Comparison of ENCODE assay signal across 36 cellular contexts in genomic region chr1:43618521-43619313, GRCh38.
"Had no signal": no experiment of that assay in that cellular context is flagged by ENCODE, and none has a peak within 500 bp of the region (broad histone marks: within the 10 kb centered on the region; RNA-seq: fewer than 3 reads in every experiment).

No MANE protein-coding gene starts in this region.

- H3K4me3 Mint-ChIP-seq: activated B cell treated with CpG ODN at 0.5 μM for 24 hours; activated CD8-positive, alpha-beta T cell treated with anti-CD3 and anti-CD28 coated beads for 36 hours; activated naive CD4-positive, alpha-beta T cell treated with anti-CD3 and anti-CD28 coated beads, Interleukin-2, amount 50 U/mL, for 24 hours; activated naive CD8-positive, alpha-beta T cell treated with anti-CD3 and anti-CD28 coated beads for 36 hours; activated naive CD8-positive, alpha-beta T cell treated with anti-CD3 and anti-CD28 coated beads, Interleukin-2, amount 50 U/mL, for 24 hours; activated T-helper 1 cell treated with anti-CD3 and anti-CD28 coated beads, Interleukin-12 subunit alpha, Interleukin-12 subunit beta, Interleukin-2, Interleukin-4 antibody, amounts not matched to agents 30 ng/mL and 10 ng/mL and 1 ng/mL, durations not matched to agents 14 hours and 24 hours and 36 hours; dendritic cell treated with granulocyte-macrophage colony-stimulating factor and Interleukin-4, amounts not matched to agents 40 ng/mL and 50 ng/mL, for 4 days; effector memory CD8-positive, alpha-beta T cell; T-helper 17 cell; T-helper 2 cell treated with Interferon-gamma antibody and Interleukin-4, amounts not matched to agents 5 μg/mL and 100 μg/mL, for 36 hours had no signal

- H3K4me3 ChIP-seq: adrenal gland, body of pancreas, cardiac muscle cell, coronary artery, esophagus muscularis mucosa, gastrocnemius medialis had no signal

- H3K4me1 Mint-ChIP-seq: activated B cell treated with CpG ODN at 0.5 μM for 24 hours; activated naive CD4-positive, alpha-beta T cell treated with anti-CD3 and anti-CD28 coated beads, Interleukin-2, amount 50 U/mL, for 24 hours; activated naive CD8-positive, alpha-beta T cell treated with anti-CD3 and anti-CD28 coated beads for 36 hours; activated naive CD8-positive, alpha-beta T cell treated with anti-CD3 and anti-CD28 coated beads, Interleukin-2, amount 50 U/mL, for 24 hours had no signal

- H3K27ac ChIP-seq: adrenal gland, body of pancreas, cardiac muscle cell, coronary artery, esophagus muscularis mucosa, foreskin keratinocyte, gastrocnemius medialis, WERI-Rb-1 had no signal

- H3K36me3 Mint-ChIP-seq: activated naive CD4-positive, alpha-beta T cell treated with anti-CD3 and anti-CD28 coated beads, Interleukin-2, amount 50 U/mL, for 24 hours; activated naive CD8-positive, alpha-beta T cell treated with anti-CD3 and anti-CD28 coated beads for 36 hours had no signal

- DNase-seq: activated B cell treated with CpG ODN at 0.5 μM for 24 hours; activated CD4-positive, alpha-beta T cell treated with anti-CD3 and anti-CD28 coated beads for 48 hours; activated CD4-positive, alpha-beta T cell treated with anti-CD3 and anti-CD28 coated beads, Interleukin-2, amount 50 U/mL, for 1 hour; activated CD4-positive, alpha-beta T cell treated with anti-CD3 and anti-CD28 coated beads, Interleukin-2, amount 50 U/mL, for 48 hours; activated CD8-positive, alpha-beta memory T cell treated with anti-CD3 and anti-CD28 coated beads for 24 hours; activated CD8-positive, alpha-beta T cell treated with anti-CD3 and anti-CD28 coated beads for 36 hours; activated effector memory CD4-positive, alpha-beta T cell treated with anti-CD3 and anti-CD28 coated beads, Interleukin-2, amount 50 U/mL, for 16 hours; activated naive CD4-positive, alpha-beta T cell treated with Interleukin-2 at 50 U/mL for 16 hours; activated naive CD8-positive, alpha-beta T cell treated with anti-CD3 and anti-CD28 coated beads for 36 hours; activated naive CD8-positive, alpha-beta T cell treated with anti-CD3 and anti-CD28 coated beads, Interleukin-2, amount 50 U/mL, for 24 hours; activated T-cell treated with anti-CD3 and anti-CD28 coated beads, Interleukin-2, amount 50 U/mL, for 1 hour; activated T-cell treated with anti-CD3 and anti-CD28 coated beads, Interleukin-2, amount 50 U/mL, for 48 hours; adrenal gland; amygdala; body of pancreas; central memory CD4-positive, alpha-beta T cell; cerebellar nuclear complex; effector CD4-positive, alpha-beta T cell; effector memory CD8-positive, alpha-beta T cell; erythroblast; foreskin keratinocyte; gastrocnemius medialis; glutamatergic neuron; T-helper 1 cell; T-helper 17 cell; T1000; WERI-Rb-1 had no signal

- H3K36me3 ChIP-seq: gastrocnemius medialis had no signal

- H3K4me1 ChIP-seq: adrenal gland, body of pancreas, esophagus muscularis mucosa, foreskin keratinocyte, gastrocnemius medialis had no signal

- H3K27ac Mint-ChIP-seq: activated B cell treated with CpG ODN at 0.5 μM for 24 hours; activated CD8-positive, alpha-beta T cell treated with anti-CD3 and anti-CD28 coated beads for 36 hours; activated naive CD4-positive, alpha-beta T cell treated with anti-CD3 and anti-CD28 coated beads, Interleukin-2, amount 50 U/mL, for 24 hours; activated naive CD8-positive, alpha-beta T cell treated with anti-CD3 and anti-CD28 coated beads for 36 hours; activated naive CD8-positive, alpha-beta T cell treated with anti-CD3 and anti-CD28 coated beads, Interleukin-2, amount 50 U/mL, for 24 hours; activated T-helper 1 cell treated with anti-CD3 and anti-CD28 coated beads, Interleukin-12 subunit alpha, Interleukin-12 subunit beta, Interleukin-2, Interleukin-4 antibody, amounts not matched to agents 30 ng/mL and 10 ng/mL and 1 ng/mL, durations not matched to agents 14 hours and 24 hours and 36 hours; activated T-helper 2 cell treated with anti-CD3 and anti-CD28 coated beads, Interferon-gamma antibody, Interleukin-2, Interleukin-4, amounts not matched to agents 10 μg/mL and 5 μg/mL and 100 μg/mL, durations not matched to agents 14 hours and 24 hours and 36 hours; dendritic cell treated with granulocyte-macrophage colony-stimulating factor and Interleukin-4, amounts not matched to agents 40 ng/mL and 50 ng/mL, for 4 days; effector memory CD8-positive, alpha-beta T cell; T-helper 17 cell; T-helper 2 cell treated with Interferon-gamma antibody and Interleukin-4, amounts not matched to agents 5 μg/mL and 100 μg/mL, for 36 hours had no signal

- ATAC-seq: activated CD4-positive, CD25-positive, alpha-beta regulatory T cell treated with anti-CD3 and anti-CD28 coated beads, Interleukin-2, amount 50 U/mL, for 24 hours; activated CD8-positive, alpha-beta T cell treated with anti-CD3 and anti-CD28 coated beads for 36 hours; activated naive CD8-positive, alpha-beta T cell treated with anti-CD3 and anti-CD28 coated beads, Interleukin-2, amount 50 U/mL, for 24 hours; body of pancreas; effector memory CD8-positive, alpha-beta T cell; foreskin keratinocyte; gastrocnemius medialis; T-helper 17 cell had no signal

- H3K27me3 ChIP-seq: adrenal gland, body of pancreas, cardiac muscle cell, esophagus muscularis mucosa, foreskin keratinocyte, gastrocnemius medialis had no signal

- H3K9me3 Mint-ChIP-seq: activated B cell treated with CpG ODN at 0.5 μM for 24 hours; activated CD8-positive, alpha-beta T cell treated with anti-CD3 and anti-CD28 coated beads for 36 hours; activated naive CD4-positive, alpha-beta T cell treated with anti-CD3 and anti-CD28 coated beads, Interleukin-2, amount 50 U/mL, for 24 hours; activated naive CD8-positive, alpha-beta T cell treated with anti-CD3 and anti-CD28 coated beads for 36 hours; activated naive CD8-positive, alpha-beta T cell treated with anti-CD3 and anti-CD28 coated beads, Interleukin-2, amount 50 U/mL, for 24 hours; activated T-helper 1 cell treated with anti-CD3 and anti-CD28 coated beads, Interleukin-12 subunit alpha, Interleukin-12 subunit beta, Interleukin-2, Interleukin-4 antibody, amounts not matched to agents 30 ng/mL and 10 ng/mL and 1 ng/mL, durations not matched to agents 14 hours and 24 hours and 36 hours; activated T-helper 2 cell treated with anti-CD3 and anti-CD28 coated beads, Interferon-gamma antibody, Interleukin-2, Interleukin-4, amounts not matched to agents 10 μg/mL and 5 μg/mL and 100 μg/mL, durations not matched to agents 14 hours and 24 hours and 36 hours; dendritic cell treated with granulocyte-macrophage colony-stimulating factor and Interleukin-4, amounts not matched to agents 40 ng/mL and 50 ng/mL, for 4 days; effector memory CD8-positive, alpha-beta T cell; T-helper 2 cell treated with Interferon-gamma antibody and Interleukin-4, amounts not matched to agents 5 μg/mL and 100 μg/mL, for 36 hours had no signal

- H3K27me3 Mint-ChIP-seq: activated B cell treated with CpG ODN at 0.5 μM for 24 hours; activated CD8-positive, alpha-beta T cell treated with anti-CD3 and anti-CD28 coated beads for 36 hours; activated naive CD4-positive, alpha-beta T cell treated with anti-CD3 and anti-CD28 coated beads, Interleukin-2, amount 50 U/mL, for 24 hours; activated naive CD8-positive, alpha-beta T cell treated with anti-CD3 and anti-CD28 coated beads for 36 hours; activated naive CD8-positive, alpha-beta T cell treated with anti-CD3 and anti-CD28 coated beads, Interleukin-2, amount 50 U/mL, for 24 hours; dendritic cell treated with granulocyte-macrophage colony-stimulating factor and Interleukin-4, amounts not matched to agents 40 ng/mL and 50 ng/mL, for 4 days; effector memory CD8-positive, alpha-beta T cell had no signal

- H3K9me3 ChIP-seq: adrenal gland, body of pancreas, esophagus muscularis mucosa, gastrocnemius medialis had no signal
